Comparison of ENCODE assay signal across 1 cellular context in the genomic region with DNA sequence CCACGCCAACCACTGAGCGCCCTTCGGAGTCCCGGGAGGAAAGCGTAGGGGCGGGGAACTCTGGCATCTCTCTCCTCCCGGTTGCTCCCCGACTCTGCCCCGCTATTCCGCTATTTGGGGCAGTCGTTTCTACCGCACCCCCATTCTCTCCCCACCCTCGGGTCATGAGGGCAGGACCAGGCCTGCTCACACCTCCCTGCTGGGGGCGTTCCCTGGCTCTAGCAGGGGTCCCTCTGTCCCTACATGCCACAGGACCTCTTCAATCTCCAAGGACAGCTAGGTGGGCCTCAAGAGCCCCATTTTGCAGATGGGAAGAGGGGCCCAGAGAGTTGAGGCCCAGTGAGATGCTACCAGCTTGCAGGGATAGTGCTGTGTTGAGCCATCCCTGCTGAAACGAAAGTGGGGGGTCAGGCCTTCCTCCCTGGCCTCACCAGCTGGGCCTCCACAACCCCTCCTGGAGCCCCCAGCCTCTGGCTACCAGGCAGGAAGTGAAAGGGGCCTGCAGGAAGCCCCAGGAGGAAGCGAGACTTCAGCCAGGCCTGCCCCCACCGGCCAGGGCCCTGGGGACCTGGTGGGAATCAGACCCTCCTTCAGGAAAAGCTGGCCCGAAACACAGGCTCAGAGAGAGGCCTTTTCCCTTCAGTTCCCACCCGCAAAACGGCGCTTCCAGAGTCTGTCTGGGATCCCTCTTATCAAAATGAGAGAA.
TF ChIP-seq lines count a peak whose summit lies in the region.

No MANE protein-coding gene starts in this region.

TF ChIP-seq in endothelial cell of umbilical vein, 7 proteins besides CTCF, POLR2A, EP300 and RAD21:
- TF ChIP-seq EZH2 (IDR thresholded peaks at IDR 0.05; ENCODE audit: borderline replicate concordance, low read depth, low read length, severe bottlenecking) (no peak), JUN (IDR thresholded peaks at IDR 0.05; ENCODE audit: borderline replicate concordance, insufficient read depth, insufficient read length, low read depth) (no peak), MYC (IDR thresholded peaks at IDR 0.05; ENCODE audit: low read depth, low read length) (no peak), GATA2 (IDR thresholded peaks at IDR 0.05; ENCODE audit: insufficient read depth, insufficient read length, low read depth, low read length) (no peak), FOS (IDR thresholded peaks at IDR 0.05; ENCODE audit: borderline replicate concordance, insufficient read depth, low read length) (no peak), POLR2AphosphoS5 (IDR thresholded peaks at IDR 0.05; ENCODE audit: insufficient read depth, low read depth, low read length) (no peak)
- TF ChIP-seq, protein P1, sequence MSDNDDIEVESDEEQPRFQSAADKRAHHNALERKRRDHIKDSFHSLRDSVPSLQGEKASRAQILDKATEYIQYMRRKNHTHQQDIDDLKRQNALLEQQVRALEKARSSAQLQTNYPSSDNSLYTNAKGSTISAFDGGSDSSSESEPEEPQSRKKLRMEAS (IDR thresholded peaks at IDR 0.05; ENCODE audit: insufficient read depth, insufficient read length), result no peak
